1 cellular context compared by ENCODE assay signal in the genomic region with DNA sequence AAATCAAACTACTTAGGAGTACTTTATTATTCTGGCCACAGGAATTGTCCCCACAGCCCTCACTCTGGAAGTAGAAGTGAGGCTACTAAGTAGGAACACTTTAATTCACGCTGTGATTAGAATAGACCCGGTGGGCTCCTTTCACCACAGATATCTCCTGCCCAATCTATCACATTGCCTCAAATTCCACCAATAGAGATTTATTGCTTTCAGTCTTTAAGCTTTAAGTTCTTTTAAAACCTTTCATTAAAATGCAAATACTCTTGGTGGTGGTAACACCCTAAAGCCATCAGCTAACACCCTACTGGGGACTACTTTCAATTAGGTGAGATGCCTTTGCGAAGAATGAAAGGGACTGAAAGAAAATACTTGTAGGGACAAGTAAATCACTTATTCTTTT.
TF ChIP-seq lines count a peak whose summit lies in the region.

No MANE protein-coding gene starts in this region.

TF ChIP-seq in H1, 55 proteins besides CTCF, POLR2A, EP300 and RAD21 (continued from another document):
- TF ChIP-seq CHD7 (IDR thresholded peaks at IDR 0.05; ENCODE audit: insufficient replicate concordance, low read length), result peak; percentile 95
- no peak for TF ChIP-seq BACH1 (IDR thresholded peaks at IDR 0.05; ENCODE audit: low read length)
- 0 out of 2 replicates have a peak, but pooled peaks have one; percentile 6 for TF ChIP-seq TCF12 (IDR thresholded peaks at IDR 0.05; ENCODE audit: low read depth, low read length)
